Comparison of ENCODE assay signal across 8 cellular contexts in the genomic region with DNA sequence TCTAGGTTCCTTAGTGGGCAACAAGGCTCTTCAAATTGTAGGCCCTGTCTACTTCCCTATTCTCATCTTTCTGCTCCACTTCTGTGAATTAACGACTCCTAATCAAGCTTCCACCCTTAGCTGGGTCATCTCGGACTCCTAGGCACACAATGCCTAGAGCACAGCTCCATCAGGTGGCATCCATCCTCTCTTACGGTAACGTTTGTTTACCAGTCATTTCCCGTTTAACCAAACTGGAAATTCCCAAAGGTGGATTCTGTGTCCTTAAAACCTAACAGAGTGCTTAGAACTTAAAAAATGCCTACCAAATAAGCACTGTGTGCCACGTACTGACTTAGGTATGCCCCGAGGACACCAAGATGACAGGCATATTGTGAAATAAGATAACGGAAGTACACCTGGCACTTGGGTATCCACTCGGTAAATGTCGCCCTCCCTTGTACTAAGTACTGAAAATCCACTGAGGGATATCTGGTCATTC. TPM values are rescaled to one million over a fixed set of nuclear protein-coding genes. Genes with fewer than 3 reads are reported as not detected.
DNase-seq lines count a peak whose midpoint lies in the region; ATAC-seq, FAIRE-seq and TF ChIP-seq lines count a peak whose summit lies in the region.

No MANE protein-coding gene starts in this region.

- H3K56ac ChIP-seq in IMR-90 (ENCODE audit: extremely low read depth, insufficient read depth, low read length): peak overlapping the region; percentile 44; the same call in 1 of the 2 replicates

- dilution Hi-C loops in IMR-90 (cut with HindIII; ENCODE audit: low sequenced_read_pairs, unreplicated experiment): no loop called here

- H3K36me3 ChIP-seq in DND-41 (ENCODE audit: insufficient read depth, low read length): peaks cover 28% of the 10 kb centered on the region
- H3K36me3 ChIP-seq in IMR-90 (ENCODE audit: control insufficient read depth, insufficient read depth, low read length): peaks cover 10% of the 10 kb centered on the region; the same call in 1 of the 2 replicates
- H3K36me3 ChIP-seq in right atrium auricular region: peaks cover 6% of the 10 kb centered on the region
- H3K36me3 ChIP-seq in smooth muscle cell (ENCODE audit: low read depth): no peaks in the 10 kb centered on the region

- H3K18ac ChIP-seq in IMR-90 (ENCODE audit: low read depth, low read length): no peak overlapping the region

- H4K91ac ChIP-seq in IMR-90 (ENCODE audit: insufficient read depth, low read depth, low read length): no peak overlapping the region

- H3K79me2 ChIP-seq in DND-41 (ENCODE audit: insufficient read depth, low read length) (peaks cover 60% of the 10 kb centered on the region), smooth muscle cell (ENCODE audit: low read depth) (peaks cover 32% of the 10 kb centered on the region)

- H2BK5ac ChIP-seq in IMR-90 (ENCODE audit: low read depth, low read length, poor library complexity, severe bottlenecking): peak overlapping the region; percentile 15

- peak overlapping the region; percentile 61 for H3K9ac ChIP-seq in DND-41 (ENCODE audit: low read depth, low read length)
- peak overlapping the region; percentile 63 for H3K9ac ChIP-seq in IMR-90 (ENCODE audit: low read depth, low read length)
- H3K9ac ChIP-seq in smooth muscle cell (ENCODE audit: low read depth): peak overlapping the region; percentile 17

- BruUV-seq in IMR-90 (replicated peaks; lab: Mats Ljungman, UMichigan): no TSS peak

- H3K4me3 Mint-ChIP-seq in activated B cell treated with CpG ODN at 0.5 μM for 24 hours: peak overlapping the region; percentile 98

- H3K4ac ChIP-seq in IMR-90 (ENCODE audit: low read depth, low read length): peak overlapping the region; percentile 75; the same call in 1 of the 2 replicates

- no peaks in the 10 kb centered on the region for H3K27me3 ChIP-seq in DND-41 (ENCODE audit: insufficient read depth, low read length, poor library complexity)
- no peaks in the 10 kb centered on the region for H3K27me3 ChIP-seq in IMR-90 (ENCODE audit: control insufficient read depth, insufficient read depth, low read length)
- H3K27me3 ChIP-seq in right atrium auricular region: no peaks in the 10 kb centered on the region
- H3K27me3 ChIP-seq in smooth muscle cell (ENCODE audit: low read depth): no peaks in the 10 kb centered on the region

- peaks cover 28% of the 10 kb centered on the region for H3K36me3 Mint-ChIP-seq in activated B cell treated with CpG ODN at 0.5 μM for 24 hours (ENCODE audit: low read depth)

- no peak overlapping the region for H2AK9ac ChIP-seq in IMR-90 (replicated peaks; ENCODE audit: low read depth, low read length, poor library complexity)

- H4K8ac ChIP-seq in IMR-90 (ENCODE audit: low read depth in 2 of 2, low read length in 2 of 2): peak overlapping the region in 1 of 2 experiments; percentile 64; a peak in 2 of 4 replicates

- no peak for TF ChIP-seq POLR2A in IMR-90 (IDR thresholded peaks at IDR 0.05; ENCODE audit: low read depth, low read length)

- 44% methylated on average over 2 of the region's 10 CpGs; no CpG with 5 or more reads in 1 of the 2 experiments for WGBS in IMR-90 (ENCODE audit: extremely low coverage in 2 of 2, insufficient read length in 1 of 2), 2 experiments
- WGBS in smooth muscle cell (ENCODE audit: low lambda C conversion rate): 30% methylated on average over 10 of the region's 10 CpGs

- POLR2A ChIA-PET in IMR-90 (lab: Charles Lee; ENCODE audit: unreplicated experiment) (no interaction called here), activated B cell treated with CpG ODN at 0.5 μM for 24 hours (lab: Charles Lee) (interaction anchor here (0.6 to 3.9 kb wide), 14 partner anchors 35 to 951 kb away, joined by 3 to 18 read pairs (median 4); a partner anchor contains a TSS)

- no peak overlapping the region for H4K5ac ChIP-seq in IMR-90 (ENCODE audit: low read depth, low read length)

- no peak overlapping the region for H2BK15ac ChIP-seq in IMR-90 (ENCODE audit: low read depth, low read length)

- H2AFZ ChIP-seq in DND-41 (ENCODE audit: low read depth, low read length) (no peak overlapping the region), IMR-90 (replicated peaks; ENCODE audit: low read length, poor library complexity) (no peak overlapping the region), smooth muscle cell (ENCODE audit: low read depth) (no peak overlapping the region)

- DNase-seq in DND-41: no peak
- DNase-seq in IMR-90: peak; percentile 41
- no peak for DNase-seq in activated B cell treated with CpG ODN at 0.5 μM for 24 hours
- no peak for DNase-seq in right atrium auricular region (ENCODE audit: low spot score)
- no peak for DNase-seq in smooth muscle cell (lab: John Stamatoyannopoulos, UW; ENCODE audit: unreplicated experiment)
- DNase-seq in HuH-7.5 (ENCODE audit: low spot score): no peak
- no peak for DNase-seq in D721Med (ENCODE audit: insufficient read length, low spot score)
- DNase-seq in putamen (ENCODE audit: low spot score): no peak

- H3K4me1 ChIP-seq in DND-41 (ENCODE audit: insufficient read depth, low read length) (peaks cover 37% of the 10 kb centered on the region), IMR-90 (ENCODE audit: control insufficient read depth, insufficient read depth, low read length) (peaks cover 21% of the 10 kb centered on the region), right atrium auricular region (peaks cover 0 to 39% of the 10 kb centered on the region in 2 donors), smooth muscle cell (ENCODE audit: low read depth) (peaks cover 29% of the 10 kb centered on the region)

- no peaks in the 10 kb centered on the region for H3K9me3 ChIP-seq in DND-41 (ENCODE audit: insufficient read depth, low read length, severe bottlenecking)
- no peaks in the 10 kb centered on the region for H3K9me3 ChIP-seq in IMR-90 (ENCODE audit: control insufficient read depth, insufficient read depth, low read length)
- H3K9me3 ChIP-seq in right atrium auricular region: no peaks in the 10 kb centered on the region
- H3K9me3 ChIP-seq in smooth muscle cell (replicated peaks; ENCODE audit: low read depth): no peaks in the 10 kb centered on the region

- peak overlapping the region; percentile 61 for H3K23ac ChIP-seq in IMR-90 (ENCODE audit: low read depth, low read length)

- no peak for TF ChIP-seq CTCF in DND-41 (IDR thresholded peaks at IDR 0.05; ENCODE audit: borderline replicate concordance, extremely low read depth, low read length, poor library complexity, severe bottlenecking)
- TF ChIP-seq CTCF in IMR-90 (conservative IDR thresholded peaks at IDR 0.05; ENCODE audit: low read depth, low read length): no peak
- TF ChIP-seq CTCF in activated B cell treated with CpG ODN at 0.5 μM for 24 hours (IDR thresholded peaks at IDR 0.05): no peak
- no peak for TF ChIP-seq CTCF in right atrium auricular region (IDR thresholded peaks at IDR 0.05)
- no peak for TF ChIP-seq CTCF in smooth muscle cell (IDR thresholded peaks at IDR 0.05; ENCODE audit: borderline replicate concordance, insufficient read depth, poor library complexity, severe bottlenecking)
- no peak for TF ChIP-seq CTCF in D721Med (IDR thresholded peaks at IDR 0.05; ENCODE audit: insufficient read depth, missing control alignments)

- H3K27ac ChIP-seq in DND-41 (ENCODE audit: low read length): peak overlapping the region; percentile 77
- peak overlapping the region; percentile 71 for H3K27ac ChIP-seq in IMR-90 (ENCODE audit: insufficient read depth, low read length)
- peak overlapping the region; percentile 15 to 86 for H3K27ac ChIP-seq in right atrium auricular region
- H3K27ac ChIP-seq in smooth muscle cell (ENCODE audit: low read depth): no peak overlapping the region

- H3K4me2 ChIP-seq in DND-41 (ENCODE audit: insufficient read depth, low read length) (peak overlapping the region; percentile 96), IMR-90 (ENCODE audit: low read depth, low read length) (peak overlapping the region; percentile 91), smooth muscle cell (peak overlapping the region; percentile 94)

- ATAC-seq in DND-41 (ENCODE audit: insufficient read depth, low read depth): no peak
- ATAC-seq in IMR-90 (ENCODE audit: low read depth): no peak
- peak; percentile 12 for ATAC-seq in activated B cell treated with CpG ODN at 0.5 μM for 24 hours (ENCODE audit: low read depth)

- H3K9me3 Mint-ChIP-seq in activated B cell treated with CpG ODN at 0.5 μM for 24 hours: no peaks in the 10 kb centered on the region

- peak overlapping the region; percentile 20; the same call in 1 of the 2 replicates for H2AK5ac ChIP-seq in IMR-90 (ENCODE audit: low read depth, low read length)

- peaks cover 69% of the 10 kb centered on the region for H3K4me1 Mint-ChIP-seq in activated B cell treated with CpG ODN at 0.5 μM for 24 hours

- in situ Hi-C loops in IMR-90 (cut with MboI; ENCODE audit: low sequenced_read_pairs): no loop called here

- peaks cover 13% of the 10 kb centered on the region for H3F3A ChIP-seq in smooth muscle cell (ENCODE audit: low read depth)

- H3K27ac Mint-ChIP-seq in activated B cell treated with CpG ODN at 0.5 μM for 24 hours: peak overlapping the region; percentile 96

- H4K20me1 ChIP-seq in DND-41 (ENCODE audit: insufficient read depth, low read length) (peaks cover 52% of the 10 kb centered on the region), IMR-90 (ENCODE audit: insufficient read depth, low read length) (peaks cover 33% of the 10 kb centered on the region), smooth muscle cell (ENCODE audit: low read depth) (peaks cover 54% of the 10 kb centered on the region)

- CTCF ChIA-PET in IMR-90 (lab: Yijun Ruan, JAX) (interaction anchor here (1.7 kb wide), 1 partner anchor 18 kb away, joined by 4 read pairs; no protein-coding TSS in a partner anchor), activated B cell treated with CpG ODN at 0.5 μM for 24 hours (lab: Charles Lee) (interaction anchor here (0.8 to 3.8 kb wide), 5 partner anchors 18 to 281 kb away, joined by 3 to 22 read pairs (median 4); no protein-coding TSS in a partner anchor)

- TF ChIP-seq RAD21 in IMR-90 (IDR thresholded peaks at IDR 0.05; ENCODE audit: low read length): no peak

- H3K4me3 ChIP-seq in DND-41 (ENCODE audit: low read depth in 1 of 2, low read length in 2 of 2): peak overlapping the region; percentile 72 to 86
- peak overlapping the region; percentile 59 for H3K4me3 ChIP-seq in IMR-90 (ENCODE audit: insufficient read depth, low read depth, low read length)
- H3K4me3 ChIP-seq in right atrium auricular region: peak overlapping the region; percentile 80 to 83
- H3K4me3 ChIP-seq in smooth muscle cell: peak overlapping the region; percentile 78

- H2BK20ac ChIP-seq in IMR-90 (ENCODE audit: low read depth, low read length): no peak overlapping the region

- no peak for FAIRE-seq in D721Med (lab: Jason Lieb, UNC)

- peak overlapping the region; percentile 53; the same call in 1 of the 2 replicates for H3K14ac ChIP-seq in IMR-90 (replicated peaks; ENCODE audit: low read depth, low read length)

- peaks cover 36 to 51% of the 10 kb centered on the region in 2 experiments for H3K79me1 ChIP-seq in IMR-90 (ENCODE audit: low read depth in 1 of 2, low read length in 2 of 2)

- H3K27me3 Mint-ChIP-seq in activated B cell treated with CpG ODN at 0.5 μM for 24 hours: no peaks in the 10 kb centered on the region

- H3K9me1 ChIP-seq in IMR-90 (ENCODE audit: insufficient read depth, low read length): peaks cover 29% of the 10 kb centered on the region

- H2BK120ac ChIP-seq in IMR-90 (ENCODE audit: low read depth, low read length): no peak overlapping the region

- intact Hi-C loops in IMR-90 (cut with micrococcal nuclease): no loop called here
- intact Hi-C loops in activated B cell treated with CpG ODN at 0.5 μM for 24 hours (cut with micrococcal nuclease): loop anchor here (1.0 to 5.0 kb wide), 10 partner anchors 46 to 1974 kb away; a partner anchor contains a TSS

RNA-seq across cellular contexts. Expression of a gene that starts 1.5 kb away (rescaled TPM):
- total RNA-seq in IMR-90 (2012; rRNA removed) (96.7 and 105 TPM in 2 replicates), activated B cell treated with CpG ODN at 0.5 μM for 24 hours (232 and 260 TPM in 2 replicates), right atrium auricular region (10 to 100 TPM; 68.0 to 70.6 TPM), smooth muscle cell (27.4 and 33.2 TPM in 2 replicates)
- polyA plus RNA-seq in IMR-90 (2012; rRNA removed) (83.8 and 86.5 TPM in 2 replicates), smooth muscle cell (38.5 and 48.4 TPM in 2 replicates)
- polyA plus RNA-seq in IMR-90 (2012; cell fraction: cytosol; rRNA removed): 213 and 231 TPM in 2 replicates
- polyA plus RNA-seq in IMR-90 (2012; cell fraction: nucleus; rRNA removed; ENCODE audit: low replicate concordance): 68.6 and 114 TPM in 2 replicates
